Comparison of ENCODE assay signal across 11 cellular contexts in genomic region chr2:84874381-84875212, GRCh38. TPM values are rescaled to one million over a fixed set of nuclear protein-coding genes. Genes with fewer than 3 reads are reported as not detected.
DNase-seq lines count a peak whose midpoint lies in the region; ATAC-seq and TF ChIP-seq lines count a peak whose summit lies in the region.
"Had no signal": no experiment of that assay in that cellular context is flagged by ENCODE, and none has a peak within 500 bp of the region (broad histone marks: within the 10 kb centered on the region; RNA-seq: fewer than 3 reads in every experiment).

No MANE protein-coding gene starts in this region.

- no peaks in the 10 kb centered on the region for H3K79me2 ChIP-seq in KMS-11 (ENCODE audit: insufficient read depth, low read depth)

- no peak overlapping the region for H2AFZ ChIP-seq in KMS-11 (ENCODE audit: low read depth)

- no peaks in the 10 kb centered on the region for H3K27me3 ChIP-seq in KMS-11 (ENCODE audit: insufficient read depth, low read depth)
- peaks cover 0 to 21% (median 10%) of the 10 kb centered on the region in 7 donors for H3K27me3 ChIP-seq in heart right ventricle

- H3K36me3 ChIP-seq in KMS-11 (ENCODE audit: insufficient read depth) (no peaks in the 10 kb centered on the region), heart right ventricle (no peaks in the 10 kb centered on the region)

- ATAC-seq in HG03354 (IDR thresholded peaks at IDR 0.05; ENCODE audit: poor library complexity, severe bottlenecking, unreplicated experiment) (no peak), heart right ventricle (no peak)

- H3K4me1 Mint-ChIP-seq in T-helper 1 cell treated with Interleukin-12 subunit alpha and Interleukin-12 subunit beta and Interleukin-4 antibody, amounts not matched to agents 30 μg/mL and 1 μg/mL, for 36 hours (ENCODE audit: low read depth): peaks cover 71% of the 10 kb centered on the region

- H3K4me1 ChIP-seq in KMS-11 (ENCODE audit: low read depth, poor library complexity, severe bottlenecking) (peaks cover 13% of the 10 kb centered on the region), heart right ventricle (peaks cover 0 to 4% (median 2%) of the 10 kb centered on the region in 9 donors)

- H4K20me1 ChIP-seq in KMS-11 (ENCODE audit: insufficient read depth): no peaks in the 10 kb centered on the region

- H3K4me3 Mint-ChIP-seq in T-helper 1 cell treated with Interleukin-12 subunit alpha and Interleukin-12 subunit beta and Interleukin-4 antibody, amounts not matched to agents 30 μg/mL and 1 μg/mL, for 36 hours: peak overlapping the region; percentile 55

- 87 to 88% methylated on average over 7 of the region's 7 CpGs for WGBS in heart right ventricle, 2 donors

- peaks cover 31% of the 10 kb centered on the region for H3K36me3 Mint-ChIP-seq in T-helper 1 cell treated with Interleukin-12 subunit alpha and Interleukin-12 subunit beta and Interleukin-4 antibody, amounts not matched to agents 30 μg/mL and 1 μg/mL, for 36 hours (ENCODE audit: low read depth)

- H3K4me2 ChIP-seq in KMS-11: peak overlapping the region; percentile 23

- no peaks in the 10 kb centered on the region for H3K9me3 ChIP-seq in heart right ventricle

- H3K27me3 Mint-ChIP-seq in T-helper 1 cell treated with Interleukin-12 subunit alpha and Interleukin-12 subunit beta and Interleukin-4 antibody, amounts not matched to agents 30 μg/mL and 1 μg/mL, for 36 hours (ENCODE audit: low read depth): no peaks in the 10 kb centered on the region

- H3K27ac ChIP-seq in KMS-11 (no peak overlapping the region), heart right ventricle (no peak overlapping the region)
- H3K27ac ChIP-seq: 22Rv1 had no signal

- intact Hi-C loops in heart right ventricle (cut with DNase I): loop anchor here in 2 of 10 donors (5.0 kb wide), 2 partner anchors 377 to 382 kb away; no protein-coding TSS in a partner anchor

- TF ChIP-seq CTCF in KMS-11 (conservative IDR thresholded peaks at IDR 0.05; ENCODE audit: low read depth, low read length): no peak
- TF ChIP-seq CTCF in heart right ventricle (IDR thresholded peaks at IDR 0.05): no peak

- H3K27ac Mint-ChIP-seq in T-helper 1 cell treated with Interleukin-12 subunit alpha and Interleukin-12 subunit beta and Interleukin-4 antibody, amounts not matched to agents 30 μg/mL and 1 μg/mL, for 36 hours: peak overlapping the region; percentile 79

- no peak overlapping the region for H3K9ac ChIP-seq in KMS-11

- H3K4me3 ChIP-seq in KMS-11 (IDR thresholded peaks at IDR 0.05; ENCODE audit: insufficient read depth, low read depth, low read length): no peak overlapping the region
- no peak overlapping the region for H3K4me3 ChIP-seq in heart right ventricle

- H3K9me3 Mint-ChIP-seq in T-helper 1 cell treated with Interleukin-12 subunit alpha and Interleukin-12 subunit beta and Interleukin-4 antibody, amounts not matched to agents 30 μg/mL and 1 μg/mL, for 36 hours: no peaks in the 10 kb centered on the region

- DNase-seq in T-helper 1 cell (no peak), astrocyte of the hippocampus (ENCODE audit: low read depth, low spot score) (peak; percentile 73), mesenteric fat pad (ENCODE audit: low spot score) (peak; percentile 43), GM03348 (ENCODE audit: low spot score) (no peak), heart right ventricle (no peak)
- DNase-seq: central memory CD4-positive, alpha-beta T cell; NCI-H2171 treated with DMSO at 0.1 percent for 48 hours had no signal

RNA-seq across cellular contexts. Expression of gene TRABD2A, which starts 6.3 kb away (rescaled TPM):
- total RNA-seq in mesenteric fat pad (6.3 TPM), heart right ventricle (1 to 10 TPM in 3 of 10 donors, under 1 TPM in 7; 0.34 to 2.0 (median 0.55) TPM)
- polyA plus RNA-seq in heart right ventricle: 1 to 10 TPM in 1 of 2 donors, under 1 TPM in 1; 0.97 to 1.5 TPM

RNA-seq across cellular contexts. Expression of gene TMSB10, which starts 30.9 kb away (rescaled TPM):
- total RNA-seq in mesenteric fat pad: 1,485 TPM
- total RNA-seq in heart right ventricle: 1,000 to 10,000 TPM in 2 of 10 donors, 100 to 1,000 TPM in 8; 217 to 1,060 (median 297) TPM
- polyA plus RNA-seq in heart right ventricle: 1,000 to 10,000 TPM; 1,049 to 2,308 TPM

Comparison
In these comparisons a context has a peak if more than half of its experiments do, and no peak if none do; other contexts are left out.
1. DNase-seq: peak in astrocyte of the hippocampus (single experiment) and mesenteric fat pad (single experiment); none in T-helper 1 cell (0 of 5), GM03348 (single experiment) and heart right ventricle (0 of 2).